Comparison of ENCODE assay signal across 23 cellular contexts in genomic region chrX:3094261-3094660, GRCh38. TPM values are rescaled to one million over a fixed set of nuclear protein-coding genes. Genes with fewer than 3 reads are reported as not detected.
A peak's percentile ranks its signal among the peaks of the same experiment; 100 is the strongest.
DNase-seq lines count a peak whose midpoint lies in the region; ATAC-seq and TF ChIP-seq lines count a peak whose summit lies in the region.
"Had no signal": no experiment of that assay in that cellular context is flagged by ENCODE, and none has a peak within 500 bp of the region (broad histone marks: within the 10 kb centered on the region; RNA-seq: fewer than 3 reads in every experiment).

No MANE protein-coding gene starts in this region.

- DNase-seq in ELF-1 (ENCODE audit: low read depth, low spot score), result peak; percentile 72
- DNase-seq in T1000 (lab: John Stamatoyannopoulos, UW), result peak; percentile 0
- peak; percentile 3 for DNase-seq in fibroblast of pulmonary artery (ENCODE audit: low read depth)
- DNase-seq in osteoblast (ENCODE audit: insufficient read length, low spot score, missing footprints), result peak; percentile 50
- DNase-seq in NCI-H2029 (lab: John Stamatoyannopoulos, UW), result no peak
- no peak for DNase-seq in GM23338 (ENCODE audit: low spot score)
- DNase-seq: activated CD4-positive, alpha-beta T cell treated with anti-CD3 and anti-CD28 coated beads, Interleukin-2, amount 50 U/mL, for 4 hours; activated naive CD4-positive, alpha-beta T cell treated with anti-CD3 and anti-CD28 coated beads, Interleukin-2, amount 10 ng/mL, durations not matched to agents 7 days and 5 days; activated T-cell treated with anti-CD3 and anti-CD28 coated beads, Interleukin-2, amount 50 U/mL, for 1 hour; COR-L47; GOT3; hypothalamus; NCI-H2081 treated with DMSO at 0.1 percent for 48 hours; NCI-H69; occipital lobe; stimulated activated CD4-positive, alpha-beta T cell treated with anti-CD3 and anti-CD28 coated beads, Interleukin-4, amount 100 ng/mL, for 24 hours had no signal

- H3K4me3 ChIP-seq in fibroblast of pulmonary artery (replicated peaks; ENCODE audit: low read depth, low read length) (no peak overlapping the region), osteoblast (ENCODE audit: insufficient read depth, low read length) (no peak overlapping the region), GM23338 (no peak overlapping the region)
- H3K4me3 ChIP-seq: esophagus muscularis mucosa had no signal

- ATAC-seq in GM23338 (no peak), GM19463 (IDR thresholded peaks at IDR 0.05; ENCODE audit: unreplicated experiment) (no peak), GM21723 (IDR thresholded peaks at IDR 0.05; ENCODE audit: unreplicated experiment) (no peak)
- ATAC-seq: left lobe of liver had no signal

- H2AFZ ChIP-seq in osteoblast (ENCODE audit: low read length) (no peak overlapping the region), GM23338 (no peak overlapping the region)

- TF ChIP-seq CTCF in fibroblast of pulmonary artery (IDR thresholded peaks at IDR 0.05; ENCODE audit: low read length, missing control alignments), result no peak
- TF ChIP-seq CTCF in osteoblast (IDR thresholded peaks at IDR 0.05; ENCODE audit: extremely low read depth, low read depth, low read length), result no peak
- no peak for TF ChIP-seq CTCF in GM23338 (conservative IDR thresholded peaks at IDR 0.05; ENCODE audit: low read depth in 2 of 2)

- no peaks in the 10 kb centered on the region for H3K9me2 ChIP-seq in GM23338 (ENCODE audit: insufficient read depth)

- H3K9me3 ChIP-seq in osteoblast (ENCODE audit: low read depth, low read length), result no peaks in the 10 kb centered on the region
- H3K9me3 ChIP-seq: esophagus muscularis mucosa had no signal

- no peaks in the 10 kb centered on the region for H3K4me1 ChIP-seq in osteoblast (ENCODE audit: insufficient read depth, low read length)
- no peaks in the 10 kb centered on the region for H3K4me1 ChIP-seq in GM23338 (ENCODE audit: insufficient read depth)
- H3K4me1 ChIP-seq: esophagus muscularis mucosa had no signal

- no peak overlapping the region for H3K27ac Mint-ChIP-seq in GM23338
- H3K27ac Mint-ChIP-seq: activated naive CD4-positive, alpha-beta T cell treated with anti-CD3 and anti-CD28 coated beads, Interleukin-2, amount 10 ng/mL, durations not matched to agents 7 days and 5 days; dendritic cell treated with granulocyte-macrophage colony-stimulating factor and Interleukin-4, amounts not matched to agents 40 ng/mL and 50 ng/mL, for 4 days had no signal

- H3K27me3 ChIP-seq in osteoblast (ENCODE audit: insufficient read depth, low read length) (no peaks in the 10 kb centered on the region), GM23338 (ENCODE audit: insufficient read depth) (no peaks in the 10 kb centered on the region)
- H3K27me3 ChIP-seq: esophagus muscularis mucosa had no signal

- H3K4me2 ChIP-seq in osteoblast (ENCODE audit: insufficient read depth, low read length) (no peak overlapping the region), GM23338 (no peak overlapping the region)

- H3K4me3 Mint-ChIP-seq in GM23338, result no peak overlapping the region
- H3K4me3 Mint-ChIP-seq: activated naive CD4-positive, alpha-beta T cell treated with anti-CD3 and anti-CD28 coated beads, Interleukin-2, amount 10 ng/mL, durations not matched to agents 7 days and 5 days; dendritic cell treated with granulocyte-macrophage colony-stimulating factor and Interleukin-4, amounts not matched to agents 40 ng/mL and 50 ng/mL, for 4 days; IgD-negative memory B cell had no signal

- H3K27me3 Mint-ChIP-seq in GM23338 (ENCODE audit: insufficient read depth, low read depth, poor library complexity), result peaks cover 2% of the 10 kb centered on the region
- H3K27me3 Mint-ChIP-seq: activated naive CD4-positive, alpha-beta T cell treated with anti-CD3 and anti-CD28 coated beads, Interleukin-2, amount 10 ng/mL, durations not matched to agents 7 days and 5 days; dendritic cell treated with granulocyte-macrophage colony-stimulating factor and Interleukin-4, amounts not matched to agents 40 ng/mL and 50 ng/mL, for 4 days had no signal

- no peaks in the 10 kb centered on the region for H3K36me3 Mint-ChIP-seq in GM23338 (ENCODE audit: low read depth)
- H3K36me3 Mint-ChIP-seq: activated naive CD4-positive, alpha-beta T cell treated with anti-CD3 and anti-CD28 coated beads, Interleukin-2, amount 10 ng/mL, durations not matched to agents 7 days and 5 days; IgD-negative memory B cell had no signal

- no peaks in the 10 kb centered on the region for H3K4me1 Mint-ChIP-seq in GM23338
- H3K4me1 Mint-ChIP-seq: activated naive CD4-positive, alpha-beta T cell treated with anti-CD3 and anti-CD28 coated beads, Interleukin-2, amount 10 ng/mL, durations not matched to agents 7 days and 5 days; IgD-negative memory B cell had no signal

- H3K79me2 ChIP-seq in osteoblast (ENCODE audit: insufficient read depth, low read length) (no peaks in the 10 kb centered on the region), GM23338 (replicated peaks; ENCODE audit: insufficient read depth) (no peaks in the 10 kb centered on the region)

- no peaks in the 10 kb centered on the region for H4K20me1 ChIP-seq in osteoblast (ENCODE audit: insufficient read depth, low read length)
- no peaks in the 10 kb centered on the region for H4K20me1 ChIP-seq in GM23338 (replicated peaks; ENCODE audit: insufficient read depth)

- H3F3A ChIP-seq in GM23338 (replicated peaks; ENCODE audit: low read depth), result no peaks in the 10 kb centered on the region

- H3K9me3 Mint-ChIP-seq in GM23338, result no peaks in the 10 kb centered on the region; the same call in 2 of the 3 replicates
- H3K9me3 Mint-ChIP-seq: activated naive CD4-positive, alpha-beta T cell treated with anti-CD3 and anti-CD28 coated beads, Interleukin-2, amount 10 ng/mL, durations not matched to agents 7 days and 5 days; dendritic cell treated with granulocyte-macrophage colony-stimulating factor and Interleukin-4, amounts not matched to agents 40 ng/mL and 50 ng/mL, for 4 days had no signal

- no peaks in the 10 kb centered on the region for H3K36me3 ChIP-seq in osteoblast (ENCODE audit: insufficient read depth, low read length)
- H3K36me3 ChIP-seq in GM23338 (ENCODE audit: insufficient read depth), result no peaks in the 10 kb centered on the region
- H3K36me3 ChIP-seq: esophagus muscularis mucosa had no signal

- H3K27ac ChIP-seq in osteoblast (ENCODE audit: low read depth, low read length) (no peak overlapping the region), GM23338 (ENCODE audit: low read depth) (no peak overlapping the region)
- H3K27ac ChIP-seq: esophagus muscularis mucosa had no signal

TF ChIP-seq in GM23338, 12 proteins besides CTCF, POLR2A, EP300 and RAD21 (continues in another document):
- TF ChIP-seq CREB1 (CRISPR knock-in tag; IDR thresholded peaks at IDR 0.05; ENCODE audit: low read depth) (no peak), EZH2 (IDR thresholded peaks at IDR 0.05; ENCODE audit: low read depth, unreplicated experiment) (no peak), JUNB (IDR thresholded peaks at IDR 0.05; ENCODE audit: unreplicated experiment) (no peak)
- TF ChIP-seq, protein P1, sequence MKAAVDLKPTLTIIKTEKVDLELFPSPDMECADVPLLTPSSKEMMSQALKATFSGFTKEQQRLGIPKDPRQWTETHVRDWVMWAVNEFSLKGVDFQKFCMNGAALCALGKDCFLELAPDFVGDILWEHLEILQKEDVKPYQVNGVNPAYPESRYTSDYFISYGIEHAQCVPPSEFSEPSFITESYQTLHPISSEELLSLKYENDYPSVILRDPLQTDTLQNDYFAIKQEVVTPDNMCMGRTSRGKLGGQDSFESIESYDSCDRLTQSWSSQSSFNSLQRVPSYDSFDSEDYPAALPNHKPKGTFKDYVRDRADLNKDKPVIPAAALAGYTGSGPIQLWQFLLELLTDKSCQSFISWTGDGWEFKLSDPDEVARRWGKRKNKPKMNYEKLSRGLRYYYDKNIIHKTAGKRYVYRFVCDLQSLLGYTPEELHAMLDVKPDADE (IDR thresholded peaks at IDR 0.05), result no peak

RNA-seq across cellular contexts. Expression of gene ARSF, which starts 53.0 kb away (rescaled TPM):
- not detected in 2 replicates for total RNA-seq in osteoblast
- not detected in 2 replicates for total RNA-seq in GM23338 (2014; rRNA removed; shearing (Covaris generic))
- 0.10 TPM in 1 of 2 replicates, not detected in the other for polyA plus RNA-seq in GM23338 (2016; fragmentation: Nextera tagmentation; extraction: Ambion mirVana)
- total RNA-seq: skeletal muscle tissue had no signal
- polyA plus RNA-seq: IgD-negative memory B cell had no signal

Comparison
In these comparisons a context has a peak if more than half of its experiments do, and no peak if none do; other contexts are left out.
1. DNase-seq: peak in ELF-1 (single experiment), T1000 (single experiment), fibroblast of pulmonary artery (single experiment) and osteoblast (single experiment); none in NCI-H2029 (single experiment) and GM23338 (single experiment).